Comparison of ENCODE assay signal across 8 cellular contexts in the genomic region with DNA sequence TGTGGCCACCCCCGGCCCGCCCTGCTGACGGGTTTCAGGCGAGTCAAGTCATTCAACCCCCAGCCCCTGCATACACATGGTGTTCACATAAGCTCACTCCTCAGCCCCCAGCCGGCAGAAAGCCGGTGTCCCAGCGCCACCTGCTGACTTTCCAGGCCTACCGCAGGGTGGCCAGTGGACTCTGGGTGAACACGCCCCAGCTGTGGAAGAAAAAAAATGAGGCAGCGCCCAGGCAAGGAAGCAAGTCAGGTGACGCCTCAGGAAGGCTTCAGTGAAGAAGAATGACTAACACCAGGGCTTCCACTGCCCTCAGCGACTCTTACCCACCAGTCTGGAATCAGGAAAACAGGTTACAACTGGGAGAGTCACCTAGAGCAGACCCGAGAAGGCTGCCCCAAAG. TPM values are rescaled to one million over a fixed set of nuclear protein-coding genes. Genes with fewer than 3 reads are reported as not detected.
A peak's percentile ranks its signal among the peaks of the same experiment; 100 is the strongest.
DNase-seq lines count a peak whose midpoint lies in the region; ATAC-seq, FAIRE-seq and TF ChIP-seq lines count a peak whose summit lies in the region.

No MANE protein-coding gene starts in this region.

- H3K4me1 Mint-ChIP-seq in activated T-cell treated with anti-CD3 and anti-CD28 coated beads, Interleukin-2, amount 50 U/mL, for 24 hours (ENCODE audit: low read depth) = peaks cover 6% of the 10 kb centered on the region
- H3K4me1 Mint-ChIP-seq in osteocyte (ENCODE audit: unreplicated experiment) = peaks cover 7% of the 10 kb centered on the region

- TF ChIP-seq EP300 in A549 (IDR thresholded peaks at IDR 0.05) = no peak

- CTCF ChIA-PET in A549 (lab: Yijun Ruan, JAX) = interaction anchor here (0.7 to 4.7 kb wide), 28 partner anchors 10 to 767 kb away, joined by 3 to 27 read pairs (median 4); a partner anchor contains a TSS

- peak; percentile 55 to 64 for TF ChIP-seq RAD21 in A549 (conservative IDR thresholded peaks at IDR 0.05 in 1 of 2, IDR thresholded peaks at IDR 0.05 in 1 of 2)

- 21% methylated on average over 12 of the region's 13 CpGs for WGBS in A549 (ENCODE audit: missing lambda C conversion rate)

- H3K4me1 ChIP-seq in A549 = peaks cover 11% of the 10 kb centered on the region; the same call in 2 of the 3 replicates

- TF ChIP-seq CTCF in A549 (IDR thresholded peaks at IDR 0.05) (peak; percentile 63), GM12864 (IDR thresholded peaks at IDR 0.05; ENCODE audit: low read depth, low read length, missing control alignments) (peak; percentile 32), fibroblast of villous mesenchyme (IDR thresholded peaks at IDR 0.05; ENCODE audit: insufficient read depth, low read depth, low read length) (peak; percentile 64), osteocyte (IDR thresholded peaks at IDR 0.05) (peak; percentile 64)

- DNase-seq in A549 (ENCODE audit: low read depth in 1 of 2, low spot score in 1 of 2) (peak; percentile 73 to 81), GM12864 (ENCODE audit: low read depth) (no peak), NCI-H2107 treated with DMSO at 0.1 percent for 48 hours (lab: John Stamatoyannopoulos, UW; ENCODE audit: unreplicated experiment) (peak; percentile 43), fibroblast of villous mesenchyme (ENCODE audit: low read depth) (peak; percentile 82), osteocyte (ENCODE audit: extremely low spot score, unreplicated experiment) (no peak)
- DNase-seq in activated T-cell treated with anti-CD3 and anti-CD28 coated beads, Interleukin-2, amount 50 U/mL, for 24 hours = peak; percentile 54

- H3K9me3 Mint-ChIP-seq in activated T-cell treated with anti-CD3 and anti-CD28 coated beads, Interleukin-2, amount 50 U/mL, for 24 hours = no peaks in the 10 kb centered on the region
- no peaks in the 10 kb centered on the region for H3K9me3 Mint-ChIP-seq in osteocyte (ENCODE audit: unreplicated experiment)

- no peak overlapping the region for H3K4me3 ChIP-seq in A549
- no peak overlapping the region for H3K4me3 ChIP-seq in GM12864 (ENCODE audit: low read depth, low read length)
- H3K4me3 ChIP-seq in fibroblast of villous mesenchyme (ENCODE audit: low read depth, low read length) = no peak overlapping the region

- no peak overlapping the region for H3K4me2 ChIP-seq in A549

- peak overlapping the region; percentile 47 for H3K27ac Mint-ChIP-seq in activated T-cell treated with anti-CD3 and anti-CD28 coated beads, Interleukin-2, amount 50 U/mL, for 24 hours
- H3K27ac Mint-ChIP-seq in osteocyte (ENCODE audit: unreplicated experiment) = no peak overlapping the region

- peak overlapping the region in 1 of 2 experiments; percentile 35; a peak in 2 of 6 replicates for H3K27ac ChIP-seq in A549

- no peak for TF ChIP-seq POLR2A in A549 (IDR thresholded peaks at IDR 0.05; ENCODE audit: low read length)

- H3K4me3 Mint-ChIP-seq in activated T-cell treated with anti-CD3 and anti-CD28 coated beads, Interleukin-2, amount 50 U/mL, for 24 hours = no peak overlapping the region
- no peak overlapping the region for H3K4me3 Mint-ChIP-seq in osteocyte (ENCODE audit: unreplicated experiment)

- ATAC-seq in A549 (peak; percentile 90 to 93), HG03460 (IDR thresholded peaks at IDR 0.05; ENCODE audit: unreplicated experiment) (no peak), HG02610 (IDR thresholded peaks at IDR 0.05; ENCODE audit: unreplicated experiment) (no peak)

- peaks cover 45% of the 10 kb centered on the region for H3K27me3 Mint-ChIP-seq in activated T-cell treated with anti-CD3 and anti-CD28 coated beads, Interleukin-2, amount 50 U/mL, for 24 hours
- no peaks in the 10 kb centered on the region for H3K27me3 Mint-ChIP-seq in osteocyte (ENCODE audit: unreplicated experiment)

- FAIRE-seq in A549 (lab: Jason Lieb, UNC) = no peak

- POLR2A ChIA-PET in A549 (lab: Yijun Ruan, JAX) = no interaction called here

- peaks cover 84% of the 10 kb centered on the region for H3K36me3 Mint-ChIP-seq in activated T-cell treated with anti-CD3 and anti-CD28 coated beads, Interleukin-2, amount 50 U/mL, for 24 hours (ENCODE audit: low read depth)
- peaks cover 5% of the 10 kb centered on the region for H3K36me3 Mint-ChIP-seq in osteocyte (ENCODE audit: unreplicated experiment)

- no peaks in the 10 kb centered on the region for H3K9me3 ChIP-seq in A549

TF ChIP-seq in A549, 52 proteins besides CTCF, POLR2A, EP300 and RAD21:
- TF ChIP-seq, protein P1, sequence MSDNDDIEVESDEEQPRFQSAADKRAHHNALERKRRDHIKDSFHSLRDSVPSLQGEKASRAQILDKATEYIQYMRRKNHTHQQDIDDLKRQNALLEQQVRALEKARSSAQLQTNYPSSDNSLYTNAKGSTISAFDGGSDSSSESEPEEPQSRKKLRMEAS (IDR thresholded peaks at IDR 0.05) = 0 out of 2 replicates have a peak, but pooled peaks have one; percentile 25
- no peak for TF ChIP-seq EHMT2 (IDR thresholded peaks at IDR 0.05; ENCODE audit: low read depth)
- peak; percentile 48 for TF ChIP-seq SMC3 (IDR thresholded peaks at IDR 0.05)
- TF ChIP-seq HEYL (CRISPR knock-in tag; IDR thresholded peaks at IDR 0.05) = no peak
- no peak for TF ChIP-seq MYC (IDR thresholded peaks at IDR 0.05; ENCODE audit: borderline replicate concordance, low read length)
- TF ChIP-seq, protein P2, sequence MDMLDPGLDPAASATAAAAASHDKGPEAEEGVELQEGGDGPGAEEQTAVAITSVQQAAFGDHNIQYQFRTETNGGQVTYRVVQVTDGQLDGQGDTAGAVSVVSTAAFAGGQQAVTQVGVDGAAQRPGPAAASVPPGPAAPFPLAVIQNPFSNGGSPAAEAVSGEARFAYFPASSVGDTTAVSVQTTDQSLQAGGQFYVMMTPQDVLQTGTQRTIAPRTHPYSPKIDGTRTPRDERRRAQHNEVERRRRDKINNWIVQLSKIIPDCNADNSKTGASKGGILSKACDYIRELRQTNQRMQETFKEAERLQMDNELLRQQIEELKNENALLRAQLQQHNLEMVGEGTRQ (IDR thresholded peaks at IDR 0.05) = peak; percentile 66; the same call in 1 of the 2 replicates
- TF ChIP-seq, protein P3, sequence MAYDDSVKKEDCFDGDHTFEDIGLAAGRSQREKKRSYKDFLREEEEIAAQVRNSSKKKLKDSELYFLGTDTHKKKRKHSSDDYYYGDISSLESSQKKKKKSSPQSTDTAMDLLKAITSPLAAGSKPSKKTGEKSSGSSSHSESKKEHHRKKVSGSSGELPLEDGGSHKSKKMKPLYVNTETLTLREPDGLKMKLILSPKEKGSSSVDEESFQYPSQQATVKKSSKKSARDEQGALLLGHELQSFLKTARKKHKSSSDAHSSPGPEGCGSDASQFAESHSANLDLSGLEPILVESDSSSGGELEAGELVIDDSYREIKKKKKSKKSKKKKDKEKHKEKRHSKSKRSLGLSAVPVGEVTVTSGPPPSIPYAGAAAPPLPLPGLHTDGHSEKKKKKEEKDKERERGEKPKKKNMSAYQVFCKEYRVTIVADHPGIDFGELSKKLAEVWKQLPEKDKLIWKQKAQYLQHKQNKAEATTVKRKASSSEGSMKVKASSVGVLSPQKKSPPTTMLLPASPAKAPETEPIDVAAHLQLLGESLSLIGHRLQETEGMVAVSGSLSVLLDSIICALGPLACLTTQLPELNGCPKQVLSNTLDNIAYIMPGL (CRISPR knock-in tag; IDR thresholded peaks at IDR 0.05; ENCODE audit: borderline replicate concordance) = no peak
- TF ChIP-seq HDAC2 (IDR thresholded peaks at IDR 0.05) = no peak
- TF ChIP-seq FOSB (CRISPR knock-in tag; IDR thresholded peaks at IDR 0.05) = no peak
- no peak for TF ChIP-seq JUN (IDR thresholded peaks at IDR 0.05)
- TF ChIP-seq RFX5 (IDR thresholded peaks at IDR 0.05) = no peak
- no peak for TF ChIP-seq CEBPB (IDR thresholded peaks at IDR 0.05)
- no peak for TF ChIP-seq TP53 (CRISPR knock-in tag; IDR thresholded peaks at IDR 0.05)
- no peak for TF ChIP-seq ZSCAN20 (CRISPR knock-in tag; IDR thresholded peaks at IDR 0.05)

RNA-seq across cellular contexts. Expression of a gene that starts 15.8 kb away (rescaled TPM):
- polyA plus RNA-seq in A549 (2011; rRNA removed) (217 and 257 TPM in 2 replicates), A549 (2017; fragmentation: RNase III; extraction: RNeasy Plus Mini Kit Qiagen cat#74134 plus additional on column Dnase treatment) (335 to 351 TPM (median 349 TPM) in 3 replicates)
- 205 and 233 TPM in 2 replicates for polyA plus RNA-seq in A549 (2012; cell fraction: cytosol; rRNA removed)
- polyA plus RNA-seq in A549 (2012; cell fraction: nucleus; rRNA removed) = 237 and 262 TPM in 2 replicates
- 175 and 185 TPM in 2 replicates for polyA minus RNA-seq in A549 (2011; rRNA and poly(A)+ RNA removed)
- total RNA-seq in fibroblast of villous mesenchyme (105 and 127 TPM in 2 replicates), osteocyte (172 and 188 TPM in 2 replicates)

RNA-seq across cellular contexts. Expression of a gene that starts 16.2 kb away (rescaled TPM):
- polyA plus RNA-seq in A549 (2011; rRNA removed) = 1.7 and 1.8 TPM in 2 replicates
- polyA plus RNA-seq in A549 (2012; cell fraction: cytosol; rRNA removed) = 3.0 and 3.8 TPM in 2 replicates
- polyA plus RNA-seq in A549 (2012; cell fraction: nucleus; rRNA removed) = 10.0 and 12.8 TPM in 2 replicates
- polyA plus RNA-seq in A549 (2017; fragmentation: RNase III; extraction: RNeasy Plus Mini Kit Qiagen cat#74134 plus additional on column Dnase treatment) = 3.3 to 5.1 TPM (median 3.8 TPM) in 3 replicates
- 2.1 and 4.0 TPM in 2 replicates for polyA minus RNA-seq in A549 (2011; rRNA and poly(A)+ RNA removed)
- total RNA-seq in fibroblast of villous mesenchyme = 15.5 and 19.3 TPM in 2 replicates
- 19.7 and 22.3 TPM in 2 replicates for total RNA-seq in osteocyte

RNA-seq across cellular contexts. Expression of a gene that starts 20.7 kb away (rescaled TPM):
- polyA plus RNA-seq in A549 (2011; rRNA removed) (2.0 and 3.4 TPM in 2 replicates), A549 (2017; fragmentation: RNase III; extraction: RNeasy Plus Mini Kit Qiagen cat#74134 plus additional on column Dnase treatment) (5.7 to 6.9 TPM (median 6.1 TPM) in 3 replicates)
- 4.2 and 7.4 TPM in 2 replicates for polyA plus RNA-seq in A549 (2012; cell fraction: cytosol; rRNA removed)
- 10.2 and 14.9 TPM in 2 replicates for polyA plus RNA-seq in A549 (2012; cell fraction: nucleus; rRNA removed)
- polyA minus RNA-seq in A549 (2011; rRNA and poly(A)+ RNA removed) = 8.6 and 9.8 TPM in 2 replicates
- total RNA-seq in fibroblast of villous mesenchyme (9.1 and 12.2 TPM in 2 replicates), osteocyte (74.1 and 77.0 TPM in 2 replicates)

RNA-seq across cellular contexts. Expression of a gene that starts 34.8 kb away (rescaled TPM):
- 0.17 TPM in 2 replicates for polyA plus RNA-seq in A549 (2011; rRNA removed)
- 0.08 and 0.09 TPM in 2 replicates for polyA plus RNA-seq in A549 (2012; cell fraction: cytosol; rRNA removed)
- 0.64 and 1.3 TPM in 2 replicates for polyA plus RNA-seq in A549 (2012; cell fraction: nucleus; rRNA removed)
- polyA plus RNA-seq in A549 (2017; fragmentation: RNase III; extraction: RNeasy Plus Mini Kit Qiagen cat#74134 plus additional on column Dnase treatment) = 0.13 to 0.30 TPM (median 0.25 TPM) in 3 replicates
- polyA minus RNA-seq in A549 (2011; rRNA and poly(A)+ RNA removed) = not detected in 2 replicates
- under 0.01 and 0.32 TPM in 2 replicates for total RNA-seq in fibroblast of villous mesenchyme
- total RNA-seq in osteocyte = 3.6 and 5.1 TPM in 2 replicates

RNA-seq across cellular contexts. Expression of a gene that starts 55.6 kb away (rescaled TPM):
- polyA plus RNA-seq in A549 (2011; rRNA removed) (1.1 and 1.2 TPM in 2 replicates), A549 (2017; fragmentation: RNase III; extraction: RNeasy Plus Mini Kit Qiagen cat#74134 plus additional on column Dnase treatment) (2.5 to 3.9 TPM (median 3.1 TPM) in 3 replicates)
- 4.1 and 5.5 TPM in 2 replicates for polyA plus RNA-seq in A549 (2012; cell fraction: cytosol; rRNA removed)
- polyA plus RNA-seq in A549 (2012; cell fraction: nucleus; rRNA removed) = 16.1 and 22.5 TPM in 2 replicates
- polyA minus RNA-seq in A549 (2011; rRNA and poly(A)+ RNA removed) = 2.0 and 3.2 TPM in 2 replicates
- total RNA-seq in fibroblast of villous mesenchyme (3.0 and 3.5 TPM in 2 replicates), osteocyte (8.7 and 9.1 TPM in 2 replicates)

Comparison
In these comparisons a context has a peak if more than half of its experiments do, and no peak if none do; other contexts are left out.
1. ATAC-seq: peak in A549 (2 of 2); none in HG03460 (single experiment) and HG02610 (single experiment).
2. DNase-seq: peak in A549 (2 of 2), NCI-H2107 treated with DMSO at 0.1 percent for 48 hours (single experiment), activated T-cell treated with anti-CD3 and anti-CD28 coated beads, Interleukin-2, amount 50 U/mL, for 24 hours (single experiment) and fibroblast of villous mesenchyme (single experiment); none in GM12864 (single experiment) and osteocyte (single experiment).
3. Peak in every context shown above with its lines, with median percentiles within 50 percentile points of each other: CTCF ChIP-seq.